ENCODE assay signal across 8 cellular contexts in the genomic region with DNA sequence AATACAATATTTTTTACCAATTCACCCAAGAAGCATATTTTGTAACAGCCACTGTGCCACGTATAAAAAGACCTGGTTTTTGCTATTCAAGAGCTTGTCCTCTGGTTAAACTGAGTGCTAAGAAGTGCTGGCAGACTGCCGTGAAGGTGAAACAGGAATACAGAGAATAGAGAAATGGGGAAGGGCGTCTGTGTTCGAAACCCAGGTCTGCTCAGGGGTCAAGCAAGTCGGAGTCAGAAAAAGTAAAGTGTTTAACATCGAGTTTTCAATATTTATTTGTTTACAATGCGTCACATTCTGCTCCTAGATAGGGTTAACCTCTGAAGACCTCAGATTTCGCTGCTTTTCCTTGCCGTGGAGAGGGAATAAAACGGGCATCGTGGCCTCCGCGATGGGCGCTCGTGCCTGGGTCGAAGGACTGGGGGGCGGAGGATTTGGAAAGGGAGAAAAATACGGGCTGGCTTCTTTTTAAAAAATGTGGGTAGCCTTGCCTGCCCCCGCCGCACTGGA. TPM values are rescaled to one million over a fixed set of nuclear protein-coding genes. Genes with fewer than 3 reads are reported as not detected.
DNase-seq lines count a peak whose midpoint lies in the region; TF ChIP-seq lines count a peak whose summit lies in the region.

No MANE protein-coding gene starts in this region.

- no peaks in the 10 kb centered on the region for H3K36me3 ChIP-seq in BJ (ENCODE audit: control insufficient read depth, insufficient read depth, low read length)
- no peaks in the 10 kb centered on the region for H3K36me3 ChIP-seq in neural cell (ENCODE audit: insufficient read depth, low read length)

- peak overlapping the region; percentile 22 for H3K9ac ChIP-seq in neural cell (ENCODE audit: low read length)

- no peak for TF ChIP-seq POLR2A in erythroblast (IDR thresholded peaks at IDR 0.05; ENCODE audit: low read length)

- no peak for TF ChIP-seq EP300 in neural cell (conservative IDR thresholded peaks at IDR 0.05; ENCODE audit: poor library complexity, severe bottlenecking)

- no peaks in the 10 kb centered on the region for H3F3A ChIP-seq in neural cell (ENCODE audit: insufficient read depth, low read length, poor library complexity, severe bottlenecking)

- H3K4me2 ChIP-seq in neural cell (ENCODE audit: low read length) = peak overlapping the region; percentile 83

- CTCF ChIA-PET in BJ (lab: Yijun Ruan, JAX) = no interaction called here

- POLR2A ChIA-PET in BJ (lab: Charles Lee) = no interaction called here

- H2AFZ ChIP-seq in neural cell (ENCODE audit: low read depth, low read length) = no peak overlapping the region

- H3K4me3 ChIP-seq in BJ (ENCODE audit: low read depth, low read length) (peak overlapping the region; percentile 59), choroid plexus epithelial cell (ENCODE audit: low read depth, low read length) (peak overlapping the region; percentile 56), neural cell (ENCODE audit: low read length) (peak overlapping the region; percentile 73)
- H3K4me3 ChIP-seq in Jurkat, Clone E6-1 (ENCODE audit: low read length) = peak overlapping the region; percentile 58

- no peak for TF ChIP-seq RAD21 in neural cell (conservative IDR thresholded peaks at IDR 0.05)

- 0 out of 2 replicates have a peak, but pooled peaks cover 1% of the 10 kb centered on the region for H3K27me3 ChIP-seq in BJ (ENCODE audit: control insufficient read depth, insufficient read depth, low read length)
- peaks cover 37% of the 10 kb centered on the region for H3K27me3 ChIP-seq in neural cell (ENCODE audit: insufficient read depth, low read depth, low read length)

- H3K9me2 ChIP-seq in neural cell (ENCODE audit: insufficient read depth, low read length) = no peaks in the 10 kb centered on the region

- no peak overlapping the region for H3K27ac ChIP-seq in neural cell (ENCODE audit: low read length)

- H3K79me2 ChIP-seq in neural cell (replicated peaks; ENCODE audit: insufficient read depth, low read length) = no peaks in the 10 kb centered on the region

- DNase-seq in BJ (ENCODE audit: low read depth) = no peak
- DNase-seq in Jurkat, Clone E6-1 (ENCODE audit: low read depth, low spot score) = no peak
- DNase-seq in choroid plexus epithelial cell (ENCODE audit: low read depth) = no peak
- DNase-seq in SHP77 (lab: John Stamatoyannopoulos, UW) = no peak
- no peak for DNase-seq in erythroblast (lab: John Stamatoyannopoulos, UW)
- DNase-seq in NCI-H128 (lab: John Stamatoyannopoulos, UW; ENCODE audit: unreplicated experiment) = no peak
- DNase-seq in epidermal melanocyte (ENCODE audit: insufficient read length, low spot score) = no peak

- H3K9me3 ChIP-seq in neural cell (ENCODE audit: low read length) = no peaks in the 10 kb centered on the region

- TF ChIP-seq CTCF in BJ (IDR thresholded peaks at IDR 0.05; ENCODE audit: insufficient read depth, low read depth, low read length) (no peak), choroid plexus epithelial cell (conservative IDR thresholded peaks at IDR 0.05; ENCODE audit: low read depth, low read length) (no peak), neural cell (IDR thresholded peaks at IDR 0.05; ENCODE audit: poor library complexity, severe bottlenecking) (no peak)

- H4K20me1 ChIP-seq in neural cell (ENCODE audit: insufficient read depth) = no peaks in the 10 kb centered on the region

TF ChIP-seq in neural cell, 6 proteins besides CTCF, POLR2A, EP300 and RAD21:
- no peak for TF ChIP-seq MXI1 (conservative IDR thresholded peaks at IDR 0.05; ENCODE audit: poor library complexity, severe bottlenecking)
- TF ChIP-seq TAF1 (IDR thresholded peaks at IDR 0.05; ENCODE audit: low read depth) = no peak
- no peak for TF ChIP-seq SMC3 (conservative IDR thresholded peaks at IDR 0.05; ENCODE audit: poor library complexity)
- TF ChIP-seq REST (IDR thresholded peaks at IDR 0.05; ENCODE audit: borderline replicate concordance) = no peak
- no peak for TF ChIP-seq POLR2AphosphoS5 (IDR thresholded peaks at IDR 0.05)
- TF ChIP-seq EZH2 (IDR thresholded peaks at IDR 0.05; ENCODE audit: borderline replicate concordance, insufficient read depth, low read length, poor library complexity, severe bottlenecking) = no peak

RNA-seq across cellular contexts. Expression of gene SNTG2, which starts 1.2 kb away (rescaled TPM):
- 0.31 and 0.43 TPM in 2 replicates for polyA plus RNA-seq in BJ (2011; rRNA removed)
- polyA minus RNA-seq in BJ (2011; rRNA and poly(A)+ RNA removed) = 1.2 and 1.5 TPM in 2 replicates
- polyA plus RNA-seq in Jurkat, Clone E6-1 (2012; ENCODE audit: insufficient read depth, insufficient read length) = 6.5 TPM
- polyA plus RNA-seq in neural cell = 0.42 TPM in 1 of 2 replicates, not detected in the other
- polyA minus RNA-seq in neural cell = not detected in 2 replicates
